17 cellular contexts compared by ENCODE assay signal in the genomic region with DNA sequence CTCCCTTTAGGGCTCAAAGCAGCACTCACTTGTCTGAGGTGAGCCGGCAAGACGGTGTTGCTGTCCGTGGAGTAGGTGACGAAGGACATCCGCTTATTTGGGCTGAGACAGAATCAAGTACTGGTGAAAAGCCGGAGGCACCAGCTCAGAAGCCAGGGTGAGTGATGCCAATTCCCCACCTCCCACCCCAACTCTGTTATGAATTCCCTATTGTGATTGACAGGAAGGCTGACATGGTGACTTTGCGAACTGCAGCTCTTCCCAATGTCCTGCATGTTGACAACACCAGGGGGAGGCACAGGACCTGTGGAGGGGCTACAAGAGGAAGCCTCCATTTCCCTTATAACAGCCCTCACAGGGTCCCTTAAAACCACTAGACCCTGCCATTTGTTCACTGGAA. TPM values are rescaled to one million over a fixed set of nuclear protein-coding genes. Genes with fewer than 3 reads are reported as not detected.
"Had no signal": no experiment of that assay in that cellular context is flagged by ENCODE, and none has a peak within 500 bp of the region (broad histone marks: within the 10 kb centered on the region; RNA-seq: fewer than 3 reads in every experiment).

No MANE protein-coding gene starts in this region.

- H3K4me1 Mint-ChIP-seq: activated CD4-positive, alpha-beta T cell treated with anti-CD3 and anti-CD28 coated beads, Interleukin-2, amount 10 ng/mL, durations not matched to agents 7 days and 5 days had no signal

- ATAC-seq: activated CD8-positive, alpha-beta memory T cell treated with anti-CD3 and anti-CD28 coated beads, Interleukin-2, amount 10 ng/mL, durations not matched to agents 7 days and 5 days; gastrocnemius medialis had no signal

- H3K36me3 Mint-ChIP-seq: activated CD8-positive, alpha-beta memory T cell treated with anti-CD3 and anti-CD28 coated beads, Interleukin-2, amount 10 ng/mL, durations not matched to agents 7 days and 5 days; mesothelial cell of epicardium had no signal

- H3K4me3 ChIP-seq: gastrocnemius medialis, right atrium auricular region, skin epidermis, thyroid gland, uterus had no signal

- H3K27me3 Mint-ChIP-seq: activated T-cell treated with anti-CD3 and anti-CD28 coated beads, Interleukin-2, amount 50 U/mL, for 24 hours had no signal

- H3K9me3 Mint-ChIP-seq: activated T-cell treated with anti-CD3 and anti-CD28 coated beads, Interleukin-2, amount 50 U/mL, for 24 hours; mesothelial cell of epicardium had no signal

- H3K27ac ChIP-seq: gastrocnemius medialis, right atrium auricular region, thyroid gland, uterus had no signal

- DNase-seq: activated CD4-positive, alpha-beta T cell treated with anti-CD3 and anti-CD28 coated beads, Interleukin-2, amount 10 ng/mL, durations not matched to agents 7 days and 5 days; activated CD4-positive, CD25-positive, alpha-beta regulatory T cell; activated CD8-positive, alpha-beta memory T cell treated with anti-CD3 and anti-CD28 coated beads, Interleukin-2, amount 10 ng/mL, durations not matched to agents 7 days and 5 days; activated effector memory CD4-positive, alpha-beta T cell treated with anti-CD3 and anti-CD28 coated beads, Interleukin-2, amount 50 U/mL, for 16 hours; activated T-cell treated with anti-CD3 and anti-CD28 coated beads, Interleukin-2, amount 50 U/mL, for 24 hours; gastrocnemius medialis; thyroid gland; uterus had no signal

- H3K27ac Mint-ChIP-seq: activated CD4-positive, alpha-beta T cell treated with anti-CD3 and anti-CD28 coated beads, Interleukin-2, amount 10 ng/mL, durations not matched to agents 7 days and 5 days; activated CD8-positive, alpha-beta memory T cell treated with anti-CD3 and anti-CD28 coated beads, Interleukin-2, amount 10 ng/mL, durations not matched to agents 7 days and 5 days had no signal

- H3K4me3 Mint-ChIP-seq: activated CD4-positive, alpha-beta T cell treated with anti-CD3 and anti-CD28 coated beads, Interleukin-2, amount 10 ng/mL, durations not matched to agents 7 days and 5 days; activated CD8-positive, alpha-beta memory T cell treated with anti-CD3 and anti-CD28 coated beads, Interleukin-2, amount 10 ng/mL, durations not matched to agents 7 days and 5 days; activated T-cell treated with anti-CD3 and anti-CD28 coated beads, Interleukin-2, amount 50 U/mL, for 24 hours; mesothelial cell of epicardium had no signal

RNA-seq across cellular contexts. Expression of a gene that starts 52.3 kb away (rescaled TPM):
- total RNA-seq: activated CD4-positive, alpha-beta T cell treated with anti-CD3 and anti-CD28 coated beads, Interleukin-2, amount 10 ng/mL, durations not matched to agents 7 days and 5 days; activated CD8-positive, alpha-beta memory T cell treated with anti-CD3 and anti-CD28 coated beads, Interleukin-2, amount 10 ng/mL, durations not matched to agents 7 days and 5 days; astrocyte; gastrocnemius medialis; kidney epithelial cell; liver; mesothelial cell of epicardium; myocyte; posterior vena cava; right atrium auricular region; T-helper 1 cell treated with Interleukin-12 subunit alpha and Interleukin-12 subunit beta and Interleukin-4 antibody, amounts not matched to agents 30 ng/mL and 1 ng/mL, for 36 hours; thyroid gland; uterus had no signal
- polyA plus RNA-seq: liver had no signal
